Comparison of ENCODE assay signal across 9 cellular contexts in the genomic region with DNA sequence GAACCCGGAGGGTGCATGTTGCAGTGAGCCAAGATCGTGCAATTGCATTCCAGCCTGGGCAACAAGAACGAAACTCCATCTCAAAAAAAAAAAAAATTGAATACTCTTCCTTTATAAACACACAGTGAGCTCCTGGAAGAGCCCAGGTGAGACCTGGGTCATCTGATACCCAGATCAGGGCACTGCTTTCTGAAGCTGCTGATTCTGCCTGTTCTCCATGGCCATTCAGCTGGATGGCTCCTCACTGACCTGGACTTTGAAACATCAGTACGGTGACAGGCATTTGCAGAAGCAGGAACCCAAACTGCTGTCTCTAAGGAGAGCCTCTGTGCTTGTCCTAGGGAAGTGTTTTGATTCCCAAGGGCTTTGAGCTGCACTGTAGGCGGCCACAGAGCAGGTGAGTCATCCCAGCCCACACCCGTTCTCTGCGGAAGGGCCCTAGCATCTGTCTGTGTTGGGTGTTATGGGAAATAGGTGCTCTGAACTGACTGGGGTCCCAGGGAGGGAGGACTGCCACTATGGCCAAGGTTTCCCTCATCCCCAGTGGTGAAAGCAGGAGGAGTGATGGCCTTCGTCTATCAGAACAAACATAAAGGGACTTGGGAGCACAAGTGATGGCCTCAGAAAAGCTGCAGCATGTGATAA.
DNase-seq lines count a peak whose midpoint lies in the region; ATAC-seq and TF ChIP-seq lines count a peak whose summit lies in the region.
"Had no signal": no experiment of that assay in that cellular context is flagged by ENCODE, and none has a peak within 500 bp of the region (broad histone marks: within the 10 kb centered on the region; RNA-seq: fewer than 3 reads in every experiment).

No MANE protein-coding gene starts in this region.

- intact Hi-C loops in breast epithelium (cut with DNase I; ENCODE audit: low total_unique reads): no loop called here

- ATAC-seq in GM18873 (IDR thresholded peaks at IDR 0.05; ENCODE audit: low FRiP score, unreplicated experiment): no peak

- DNase-seq in SKM-1 treated with dmso at 0.1 percent for 144 hours (lab: John Stamatoyannopoulos, UW; ENCODE audit: unreplicated experiment) (peak; percentile 13), SKM-1 (lab: John Stamatoyannopoulos, UW; ENCODE audit: unreplicated experiment) (no peak), LHCN-M2 (ENCODE audit: low read depth) (peak; percentile 56), breast epithelium (ENCODE audit: low spot score in 2 of 2) (peak in 1 of 2 donors; percentile 34), WERI-Rb-1 (no peak), G401 (ENCODE audit: low spot score) (no peak)
- DNase-seq: colonic mucosa had no signal

- no peak overlapping the region for H3K4me3 ChIP-seq in breast epithelium
- H3K4me3 ChIP-seq in skeletal muscle satellite cell (ENCODE audit: low read length): no peak overlapping the region
- no peak overlapping the region for H3K4me3 ChIP-seq in WERI-Rb-1 (ENCODE audit: low read depth, low read length)
- H3K4me3 ChIP-seq: colonic mucosa had no signal

- H3K4me2 ChIP-seq in skeletal muscle satellite cell (ENCODE audit: low read length): peak overlapping the region; percentile 26

- H3K27me3 ChIP-seq in breast epithelium (no peaks in the 10 kb centered on the region), skeletal muscle satellite cell (ENCODE audit: control insufficient read depth, insufficient read depth, low read length) (no peaks in the 10 kb centered on the region), WERI-Rb-1 (ENCODE audit: insufficient read depth, low read depth, severe bottlenecking) (no peaks in the 10 kb centered on the region)
- H3K27me3 ChIP-seq: colonic mucosa had no signal

- H3K27ac ChIP-seq in breast epithelium: peak overlapping the region; percentile 48 to 71
- no peak overlapping the region for H3K27ac ChIP-seq in WERI-Rb-1
- H3K27ac ChIP-seq: colonic mucosa had no signal

- H3K36me3 ChIP-seq in breast epithelium: no peaks in the 10 kb centered on the region
- no peaks in the 10 kb centered on the region for H3K36me3 ChIP-seq in skeletal muscle satellite cell (ENCODE audit: insufficient read depth, low read length)
- no peaks in the 10 kb centered on the region for H3K36me3 ChIP-seq in WERI-Rb-1
- H3K36me3 ChIP-seq: colonic mucosa had no signal

- in situ Hi-C loops in G401 (cut with HindIII; ENCODE audit: low sequenced_read_pairs): no loop called here

- no peak overlapping the region for H3K9ac ChIP-seq in skeletal muscle satellite cell (ENCODE audit: low read depth, low read length)

- H3K4me1 ChIP-seq in breast epithelium (no peaks in the 10 kb centered on the region), skeletal muscle satellite cell (ENCODE audit: control insufficient read depth, insufficient read depth, low read length) (peaks cover 12% of the 10 kb centered on the region)
- H3K4me1 ChIP-seq: colonic mucosa had no signal

- no peak for TF ChIP-seq CTCF in breast epithelium (IDR thresholded peaks at IDR 0.05)
- no peak for TF ChIP-seq CTCF in WERI-Rb-1 (IDR thresholded peaks at IDR 0.05; ENCODE audit: low read depth, low read length)

- TF ChIP-seq POLR2A in breast epithelium (IDR thresholded peaks at IDR 0.05): no peak

- H3K9me3 ChIP-seq in breast epithelium (no peaks in the 10 kb centered on the region), skeletal muscle satellite cell (replicated peaks; ENCODE audit: low read length) (no peaks in the 10 kb centered on the region), WERI-Rb-1 (ENCODE audit: severe bottlenecking) (no peaks in the 10 kb centered on the region)
- H3K9me3 ChIP-seq: colonic mucosa had no signal

Comparison
In these comparisons a context has a peak if more than half of its experiments do, and no peak if none do; other contexts are left out.
1. DNase-seq: peak in SKM-1 treated with dmso at 0.1 percent for 144 hours (single experiment) and LHCN-M2 (single experiment); none in SKM-1 (single experiment), WERI-Rb-1 (single experiment) and G401 (single experiment).